In the genomic region with DNA sequence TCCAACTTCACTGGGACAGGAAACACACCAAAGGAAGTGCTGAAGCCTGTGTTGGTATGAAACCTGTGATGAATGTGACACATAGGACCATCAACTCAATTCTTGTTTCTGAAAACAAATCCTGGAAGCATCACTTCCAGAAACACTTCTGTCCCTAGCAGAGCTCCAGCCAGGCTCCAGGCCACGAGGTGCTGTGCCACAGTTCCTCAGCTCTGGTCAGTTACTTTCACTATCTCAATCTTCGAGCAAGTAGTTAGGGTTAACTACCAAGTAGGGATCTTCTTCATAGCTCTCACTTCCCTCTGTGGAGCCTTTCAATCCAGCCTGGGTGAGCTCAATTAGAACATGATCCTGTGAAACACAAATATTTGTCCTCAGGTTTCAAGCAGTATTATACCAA, we compare ENCODE assay signal across 11 cellular contexts. TPM values are rescaled to one million over a fixed set of nuclear protein-coding genes. Genes with fewer than 3 reads are reported as not detected.
DNase-seq lines count a peak whose midpoint lies in the region; ATAC-seq and TF ChIP-seq lines count a peak whose summit lies in the region.
"Had no signal": no experiment of that assay in that cellular context is flagged by ENCODE, and none has a peak within 500 bp of the region (broad histone marks: within the 10 kb centered on the region; RNA-seq: fewer than 3 reads in every experiment).

No MANE protein-coding gene starts in this region.

- H3K4me1 ChIP-seq in foreskin keratinocyte (no peaks in the 10 kb centered on the region), mesendoderm (ENCODE audit: control insufficient read depth, low read depth, low read length) (no peaks in the 10 kb centered on the region)

- no peak overlapping the region for H2BK120ac ChIP-seq in mesendoderm (ENCODE audit: low read depth, low read length)

- no peak overlapping the region for H4K5ac ChIP-seq in mesendoderm (ENCODE audit: low read length)

- H3K36me3 Mint-ChIP-seq in activated CD8-positive, alpha-beta T cell treated with anti-CD3 and anti-CD28 coated beads for 36 hours (ENCODE audit: low read depth): peaks cover 48% of the 10 kb centered on the region
- H3K36me3 Mint-ChIP-seq in glutamatergic neuron (ENCODE audit: unreplicated experiment): no peaks in the 10 kb centered on the region

- ATAC-seq in GM21786 (IDR thresholded peaks at IDR 0.05; ENCODE audit: unreplicated experiment) (peak; percentile 52), sciatic nerve (peak; percentile 72), foreskin keratinocyte (no peak), GM19463 (IDR thresholded peaks at IDR 0.05; ENCODE audit: unreplicated experiment) (no peak)
- peak; percentile 29 for ATAC-seq in activated CD8-positive, alpha-beta T cell treated with anti-CD3 and anti-CD28 coated beads for 36 hours

- no peak overlapping the region for H3K4me2 ChIP-seq in mesendoderm (ENCODE audit: low read length)

- H3K4me3 Mint-ChIP-seq in activated CD8-positive, alpha-beta T cell treated with anti-CD3 and anti-CD28 coated beads for 36 hours: no peak overlapping the region
- no peak overlapping the region for H3K4me3 Mint-ChIP-seq in glutamatergic neuron (ENCODE audit: unreplicated experiment)

- POLR2A ChIA-PET in activated CD8-positive, alpha-beta T cell treated with anti-CD3 and anti-CD28 coated beads for 36 hours (lab: Charles Lee): interaction anchor here (0.8 to 6.3 kb wide), 7 partner anchors 13 to 35 kb away, joined by 3 to 30 read pairs (median 5); no protein-coding TSS in a partner anchor

- H4K8ac ChIP-seq in mesendoderm (ENCODE audit: low read depth, low read length): no peak overlapping the region

- no peaks in the 10 kb centered on the region for H3K9me3 Mint-ChIP-seq in activated CD8-positive, alpha-beta T cell treated with anti-CD3 and anti-CD28 coated beads for 36 hours
- H3K9me3 Mint-ChIP-seq in glutamatergic neuron (ENCODE audit: unreplicated experiment): no peaks in the 10 kb centered on the region

- no peak overlapping the region for H2BK5ac ChIP-seq in mesendoderm (ENCODE audit: low read length)

- H3K23ac ChIP-seq in mesendoderm (ENCODE audit: low read length): no peak overlapping the region

- no peak overlapping the region for H3K18ac ChIP-seq in mesendoderm (ENCODE audit: low read length)

- no peak overlapping the region for H3K4ac ChIP-seq in mesendoderm (ENCODE audit: low read depth, low read length)

- H3K4me3 ChIP-seq in fibroblast of villous mesenchyme (ENCODE audit: low read depth, low read length): peak overlapping the region; percentile 21
- no peak overlapping the region for H3K4me3 ChIP-seq in mesendoderm (ENCODE audit: low read length)

- no peak for DNase-seq in activated CD8-positive, alpha-beta T cell treated with anti-CD3 and anti-CD28 coated beads for 36 hours
- DNase-seq in fibroblast of villous mesenchyme (ENCODE audit: low read depth) (peak; percentile 63), sciatic nerve (ENCODE audit: low spot score) (no peak), foreskin keratinocyte (no peak), mesendoderm (no peak), glutamatergic neuron (no peak)
- DNase-seq: midbrain, NCI-H526 treated with DMSO at 0.1 percent for 48 hours had no signal

- H2BK15ac ChIP-seq in mesendoderm (replicated peaks; ENCODE audit: low read depth): no peak overlapping the region

- no peaks in the 10 kb centered on the region for H3K79me2 ChIP-seq in mesendoderm (ENCODE audit: control insufficient read depth, insufficient read depth, low read length)

- intact Hi-C loops in activated CD8-positive, alpha-beta T cell treated with anti-CD3 and anti-CD28 coated beads for 36 hours (cut with micrococcal nuclease): no loop called here
- intact Hi-C loops in sciatic nerve (cut with DNase I): no loop called here

- H2AK5ac ChIP-seq in mesendoderm (ENCODE audit: low read length): no peak overlapping the region

- H3K27me3 ChIP-seq in foreskin keratinocyte: no peaks in the 10 kb centered on the region
- H3K27me3 ChIP-seq in mesendoderm (ENCODE audit: insufficient read depth, low read length, poor library complexity): no peaks in the 10 kb centered on the region

- no peak for TF ChIP-seq CTCF in activated CD8-positive, alpha-beta T cell treated with anti-CD3 and anti-CD28 coated beads for 36 hours (IDR thresholded peaks at IDR 0.05)
- TF ChIP-seq CTCF in fibroblast of villous mesenchyme (IDR thresholded peaks at IDR 0.05; ENCODE audit: insufficient read depth, low read depth, low read length): no peak
- TF ChIP-seq CTCF in foreskin keratinocyte (conservative IDR thresholded peaks at IDR 0.05): no peak
- no peak for TF ChIP-seq CTCF in glutamatergic neuron (IDR thresholded peaks at IDR 0.05; ENCODE audit: partially characterized antibody, unreplicated experiment)

- peaks cover 34% of the 10 kb centered on the region for H3K4me1 Mint-ChIP-seq in activated CD8-positive, alpha-beta T cell treated with anti-CD3 and anti-CD28 coated beads for 36 hours (ENCODE audit: low read depth)
- peaks cover 15% of the 10 kb centered on the region for H3K4me1 Mint-ChIP-seq in glutamatergic neuron (ENCODE audit: low read depth, unreplicated experiment)

- H3K27me3 Mint-ChIP-seq in activated CD8-positive, alpha-beta T cell treated with anti-CD3 and anti-CD28 coated beads for 36 hours: no peaks in the 10 kb centered on the region
- no peaks in the 10 kb centered on the region for H3K27me3 Mint-ChIP-seq in glutamatergic neuron (ENCODE audit: unreplicated experiment)

- CTCF ChIA-PET in activated CD8-positive, alpha-beta T cell treated with anti-CD3 and anti-CD28 coated beads for 36 hours (lab: Charles Lee): interaction anchor here (1.0 to 2.8 kb wide), 5 partner anchors 9 to 43 kb away, joined by 3 to 10 read pairs (median 4); no protein-coding TSS in a partner anchor

- H3K9ac ChIP-seq in mesendoderm (ENCODE audit: low read length): no peak overlapping the region

- H3K79me1 ChIP-seq in mesendoderm (ENCODE audit: low read length): no peaks in the 10 kb centered on the region

- H3K36me3 ChIP-seq in mesendoderm (ENCODE audit: control insufficient read depth, insufficient read depth, low read length): peaks cover 7% of the 10 kb centered on the region

- peak overlapping the region; percentile 47 for H3K27ac Mint-ChIP-seq in activated CD8-positive, alpha-beta T cell treated with anti-CD3 and anti-CD28 coated beads for 36 hours
- H3K27ac Mint-ChIP-seq in glutamatergic neuron (ENCODE audit: unreplicated experiment): no peak overlapping the region

- no CpG with 5 or more reads among the region's 2 CpGs for WGBS in mesendoderm (ENCODE audit: extremely low coverage, insufficient coverage, low lambda C conversion rate)

- H3K27ac ChIP-seq in foreskin keratinocyte (no peak overlapping the region), mesendoderm (ENCODE audit: low read depth, low read length) (no peak overlapping the region)

- H3K56ac ChIP-seq in mesendoderm (ENCODE audit: low read length): no peak overlapping the region

RNA-seq across cellular contexts. Expression of a gene that starts 3.6 kb away (rescaled TPM):
- under 1 TPM; 0.11 to 0.29 TPM for total RNA-seq in activated CD8-positive, alpha-beta T cell treated with anti-CD3 and anti-CD28 coated beads for 36 hours
- total RNA-seq in fibroblast of villous mesenchyme (under 0.01 TPM in 1 of 2 replicates, not detected in the other), sciatic nerve (0.04 TPM), foreskin keratinocyte (not detected in 2 replicates), glutamatergic neuron (ENCODE audit: unreplicated experiment) (not detected)
- polyA plus RNA-seq in foreskin keratinocyte: not detected in 2 replicates
- polyA plus RNA-seq in mesendoderm (2013, experiment 1 of 2): 0.03 TPM
- polyA plus RNA-seq in mesendoderm (2013, experiment 2 of 2): 0.06 TPM
- total RNA-seq: temporal lobe had no signal

RNA-seq across cellular contexts. Expression of a gene that starts 35.6 kb away (rescaled TPM):
- 100 to 1,000 TPM; 229 to 234 TPM for total RNA-seq in activated CD8-positive, alpha-beta T cell treated with anti-CD3 and anti-CD28 coated beads for 36 hours
- 12.6 and 13.8 TPM in 2 replicates for total RNA-seq in fibroblast of villous mesenchyme
- 15.8 TPM for total RNA-seq in sciatic nerve
- total RNA-seq in foreskin keratinocyte: 51.7 and 54.3 TPM in 2 replicates
- polyA plus RNA-seq in foreskin keratinocyte: 36.0 and 38.3 TPM in 2 replicates
- polyA plus RNA-seq in mesendoderm (2013, experiment 1 of 2): 102 TPM
- 103 TPM for polyA plus RNA-seq in mesendoderm (2013, experiment 2 of 2)
- total RNA-seq in glutamatergic neuron (ENCODE audit: unreplicated experiment): 11.7 TPM

Comparison
In these comparisons a context has a peak if more than half of its experiments do, and no peak if none do; other contexts are left out.
1. ATAC-seq: peak in GM21786 (single experiment), activated CD8-positive, alpha-beta T cell treated with anti-CD3 and anti-CD28 coated beads for 36 hours (single experiment) and sciatic nerve (single experiment); none in foreskin keratinocyte (single experiment) and GM19463 (single experiment).